1 cellular context compared by ENCODE assay signal in genomic region chr16:50152807-50153647, GRCh38.
TF ChIP-seq lines count a peak whose summit lies in the region.

Gene TENT4B, plus strand, starts transcription at chr16:50153306. Its CDS starts 316 bp downstream, at chr16:50153622.

TF ChIP-seq in HepG2, 621 proteins besides CTCF, POLR2A, EP300 and RAD21 (continued from another document and continues in another):
- TF ChIP-seq ZHX2 (IDR thresholded peaks at IDR 0.05; ENCODE audit: low read depth), result 0 out of 2 replicates have a peak, but pooled peaks have one; percentile 33
- no peak for TF ChIP-seq ZHX2 (CRISPR knock-in tag; IDR thresholded peaks at IDR 0.05; ENCODE audit: borderline replicate concordance)
- no peak for TF ChIP-seq ZSCAN12 (CRISPR knock-in tag; IDR thresholded peaks at IDR 0.05)
- TF ChIP-seq MNT (IDR thresholded peaks at IDR 0.05), result no peak
- no peak; the same call in 1 of the 2 replicates for TF ChIP-seq GATAD1 (CRISPR knock-in tag; IDR thresholded peaks at IDR 0.05)
- peak; percentile 75 to 81 for TF ChIP-seq HMGXB4 (CRISPR knock-in tag; IDR thresholded peaks at IDR 0.05; ENCODE audit: borderline replicate concordance in 1 of 2, low read depth in 1 of 2)
- TF ChIP-seq ZBTB20 (CRISPR knock-in tag; IDR thresholded peaks at IDR 0.05; ENCODE audit: borderline replicate concordance, low read depth), result peak; percentile 77; the same call in 1 of the 2 replicates
- no peak; the same call in 1 of the 2 replicates for TF ChIP-seq HOXA9 (CRISPR knock-in tag; IDR thresholded peaks at IDR 0.05; ENCODE audit: borderline replicate concordance)
- peak; percentile 12; the same call in 1 of the 2 replicates for TF ChIP-seq ZNF543 (CRISPR knock-in tag; IDR thresholded peaks at IDR 0.05)
- TF ChIP-seq PHB2 (IDR thresholded peaks at IDR 0.05; ENCODE audit: partially characterized antibody), result no peak
- TF ChIP-seq SOX6 (IDR thresholded peaks at IDR 0.05), result no peak
- TF ChIP-seq SOX6 (CRISPR knock-in tag; IDR thresholded peaks at IDR 0.05), result peak; percentile 72
- TF ChIP-seq FOXP4 (CRISPR knock-in tag; IDR thresholded peaks at IDR 0.05), result peak; percentile 58
- TF ChIP-seq ZNF350 (CRISPR knock-in tag; IDR thresholded peaks at IDR 0.05; ENCODE audit: borderline replicate concordance, low read depth), result peak; percentile 63; the same call in 1 of the 2 replicates
- peak; percentile 82 for TF ChIP-seq XRCC5 (optimal IDR thresholded peaks at IDR 0.05; ENCODE audit: low read length)
- TF ChIP-seq ARNT2 (CRISPR knock-in tag; IDR thresholded peaks at IDR 0.05; ENCODE audit: low read depth), result peak; percentile 96
- peak; percentile 70; the same call in 1 of the 2 replicates for TF ChIP-seq HNF1B (CRISPR knock-in tag; IDR thresholded peaks at IDR 0.05)
- TF ChIP-seq THYN1 (CRISPR knock-in tag; IDR thresholded peaks at IDR 0.05; ENCODE audit: borderline replicate concordance, low read depth), result no peak
- TF ChIP-seq NR2C2 (CRISPR knock-in tag; IDR thresholded peaks at IDR 0.05; ENCODE audit: borderline replicate concordance), result peak; percentile 13; the same call in 1 of the 2 replicates
- TF ChIP-seq SP2 (CRISPR knock-in tag; IDR thresholded peaks at IDR 0.05), result peak; percentile 58; the same call in 1 of the 2 replicates
- TF ChIP-seq KLF12 (CRISPR knock-in tag; IDR thresholded peaks at IDR 0.05; ENCODE audit: borderline replicate concordance), result peak; percentile 75; the same call in 1 of the 2 replicates
- peak; percentile 71 for TF ChIP-seq ZMYM4 (CRISPR knock-in tag; IDR thresholded peaks at IDR 0.05)
- peak; percentile 67 for TF ChIP-seq TARDBP (CRISPR knock-in tag; IDR thresholded peaks at IDR 0.05)
- no peak for TF ChIP-seq ZNF24 (IDR thresholded peaks at IDR 0.05)
- TF ChIP-seq ZNF710 (CRISPR knock-in tag; IDR thresholded peaks at IDR 0.05; ENCODE audit: borderline replicate concordance), result peak; percentile 72
- no peak for TF ChIP-seq SYNCRIP (IDR thresholded peaks at IDR 0.05; ENCODE audit: insufficient read depth, low read depth, low read length)
- peak; percentile 91; the same call in 1 of the 2 replicates for TF ChIP-seq ZNF205 (CRISPR knock-in tag; IDR thresholded peaks at IDR 0.05)
- peak; percentile 90; the same call in 1 of the 2 replicates for TF ChIP-seq ZNF790 (CRISPR knock-in tag; IDR thresholded peaks at IDR 0.05; ENCODE audit: borderline replicate concordance)
- no peak for TF ChIP-seq SETDB1 (CRISPR knock-in tag; IDR thresholded peaks at IDR 0.05; ENCODE audit: borderline replicate concordance)
- TF ChIP-seq LBX2 (CRISPR knock-in tag; IDR thresholded peaks at IDR 0.05; ENCODE audit: borderline replicate concordance), result peak; percentile 96
- TF ChIP-seq CCDC6 (CRISPR knock-in tag; IDR thresholded peaks at IDR 0.05), result peak; percentile 91
- TF ChIP-seq ZBTB34 (CRISPR knock-in tag; IDR thresholded peaks at IDR 0.05), result no peak
- peak; percentile 86; the same call in 1 of the 2 replicates for TF ChIP-seq ZSCAN31 (CRISPR knock-in tag; IDR thresholded peaks at IDR 0.05; ENCODE audit: low read depth)
- TF ChIP-seq ZNF609 (CRISPR knock-in tag; IDR thresholded peaks at IDR 0.05; ENCODE audit: borderline replicate concordance), result peak; percentile 58; the same call in 1 of the 2 replicates
- TF ChIP-seq ZNF138 (CRISPR knock-in tag; IDR thresholded peaks at IDR 0.05; ENCODE audit: low read depth), result peak; percentile 55; the same call in 1 of the 2 replicates
- TF ChIP-seq ZNF143 (CRISPR knock-in tag; IDR thresholded peaks at IDR 0.05), result peak; percentile 51; the same call in 1 of the 2 replicates
